ENCODE assay signal across 8 cellular contexts in genomic region chr2:127525692-127526141, GRCh38. TPM values are rescaled to one million over a fixed set of nuclear protein-coding genes. Genes with fewer than 3 reads are reported as not detected.
DNase-seq lines count a peak whose midpoint lies in the region; ATAC-seq, FAIRE-seq and TF ChIP-seq lines count a peak whose summit lies in the region.

No MANE protein-coding gene starts in this region.

- under 1% methylated on average over 19 of the region's 20 CpGs for WGBS in GM12878 (ENCODE audit: insufficient coverage, insufficient replicate concordance, low lambda C conversion rate, missing lambda C conversion rate)

- peak; percentile 32 for ATAC-seq in GM12878
- ATAC-seq in GM19397 (IDR thresholded peaks at IDR 0.05; ENCODE audit: unreplicated experiment), result no peak

- peak overlapping the region; percentile 92 for H3K9ac ChIP-seq in GM12878 (ENCODE audit: control insufficient read depth, insufficient read depth, low read length)
- peak overlapping the region; percentile 70 to 89 for H3K9ac ChIP-seq in kidney (ENCODE audit: low read length in 2 of 2)
- peak overlapping the region; percentile 94 to 95 for H3K9ac ChIP-seq in stomach smooth muscle (ENCODE audit: low read length in 2 of 2)

- TF ChIP-seq CTCF in GM12878 (IDR thresholded peaks at IDR 0.05 in 2 of 3, conservative IDR thresholded peaks at IDR 0.05 in 1 of 3; ENCODE audit: control insufficient read depth in 2 of 3, extremely low read depth in 1 of 3, insufficient read depth in 1 of 3, low read depth in 3 of 3, low read length in 3 of 3) (no peak), kidney (IDR thresholded peaks at IDR 0.05; ENCODE audit: borderline replicate concordance, extremely low read depth, insufficient read depth) (no peak)

- no peak for TF ChIP-seq POLR2A in GM12878 (IDR thresholded peaks at IDR 0.05; ENCODE audit: low read depth, low read length)

- peaks cover 27% of the 10 kb centered on the region for H3K4me1 Mint-ChIP-seq in activated CD4-positive, alpha-beta T cell treated with anti-CD3 and anti-CD28 coated beads, Interleukin-2, amount 10 ng/mL, durations not matched to agents 7 days and 5 days

- DNase-seq in activated CD4-positive, alpha-beta T cell treated with anti-CD3 and anti-CD28 coated beads, Interleukin-2, amount 10 ng/mL, durations not matched to agents 7 days and 5 days, result peak; percentile 21
- DNase-seq in activated CD4-positive, alpha-beta T cell treated with anti-CD3 and anti-CD28 coated beads for 48 hours, result no peak
- peak; percentile 40 for DNase-seq in NCI-H2227 treated with DMSO at 0.1 percent for 48 hours (lab: John Stamatoyannopoulos, UW)
- no peak for DNase-seq in GM12878 (ENCODE audit: low read depth, low spot score)
- DNase-seq in kidney, result no peak
- DNase-seq in effector CD4-positive, alpha-beta T cell, result no peak

- no peak for TF ChIP-seq EP300 in GM12878 (IDR thresholded peaks at IDR 0.05; ENCODE audit: borderline replicate concordance in 1 of 2, control insufficient read depth in 1 of 2, low read depth in 2 of 2, low read length in 2 of 2)

- TF ChIP-seq RAD21 in GM12878 (IDR thresholded peaks at IDR 0.05; ENCODE audit: insufficient read depth, low read depth, low read length), result no peak

- no peaks in the 10 kb centered on the region; the same call in 1 of the 2 replicates for H4K20me1 ChIP-seq in GM12878 (ENCODE audit: control insufficient read depth, insufficient read depth)

- H3K27ac ChIP-seq in GM12878 (ENCODE audit: control insufficient read depth, insufficient read depth), result peak overlapping the region; percentile 83
- H3K27ac ChIP-seq in kidney (ENCODE audit: low read depth in 2 of 2, low read length in 2 of 2), result peak overlapping the region; percentile 94 to 97
- H3K27ac ChIP-seq in stomach smooth muscle (ENCODE audit: low read length), result peak overlapping the region; percentile 96

- H3K4me3 ChIP-seq in GM12878 (peak overlapping the region; percentile 93), kidney (ENCODE audit: low read length in 2 of 2) (peak overlapping the region; percentile 93 to 98), stomach smooth muscle (ENCODE audit: low read length in 2 of 2) (peak overlapping the region; percentile 93 to 94)

- CTCF ChIA-PET in activated CD4-positive, alpha-beta T cell treated with anti-CD3 and anti-CD28 coated beads, Interleukin-2, amount 10 ng/mL, durations not matched to agents 7 days and 5 days (lab: Charles Lee), result interaction anchor here (0.7 to 1.1 kb wide), 3 partner anchors 13 to 320 kb away, joined by 3 to 5 read pairs (median 3); no protein-coding TSS in a partner anchor
- CTCF ChIA-PET in GM12878 (lab: Yijun Ruan, JAX), result interaction anchor here (1.0 to 1.8 kb wide), 5 partner anchors 12 to 66 kb away, joined by 3 to 10 read pairs (median 4); no protein-coding TSS in a partner anchor

- H3K27me3 Mint-ChIP-seq in activated CD4-positive, alpha-beta T cell treated with anti-CD3 and anti-CD28 coated beads, Interleukin-2, amount 10 ng/mL, durations not matched to agents 7 days and 5 days, result peaks cover 2% of the 10 kb centered on the region

- peaks cover 2 to 12% of the 10 kb centered on the region in 2 experiments; a peak in 2 of 4 replicates for H3K36me3 ChIP-seq in GM12878 (ENCODE audit: control insufficient read depth in 2 of 2, insufficient read depth in 2 of 2, low read length in 1 of 2)
- peaks cover 2 to 17% of the 10 kb centered on the region in 2 donors for H3K36me3 ChIP-seq in kidney (ENCODE audit: control insufficient read depth in 1 of 2, insufficient read depth in 2 of 2, low read length in 2 of 2)
- peaks cover 6 to 8% of the 10 kb centered on the region in 2 donors for H3K36me3 ChIP-seq in stomach smooth muscle (ENCODE audit: control insufficient read depth in 2 of 2, insufficient read depth in 2 of 2, low read length in 2 of 2)

- intact Hi-C loops in GM12878 (cut with micrococcal nuclease; ENCODE audit: unreplicated experiment) (loop anchor here (1.0 to 10.0 kb wide), 4 partner anchors 38 to 279 kb away; partner anchors contain the start of genes GPR17 and SFT2D3), kidney (cut with DNase I) (no loop called here)

- peak overlapping the region; percentile 95 for H3K4me3 Mint-ChIP-seq in activated CD4-positive, alpha-beta T cell treated with anti-CD3 and anti-CD28 coated beads, Interleukin-2, amount 10 ng/mL, durations not matched to agents 7 days and 5 days

- no peaks in the 10 kb centered on the region for H3K4me1 ChIP-seq in GM12878 (ENCODE audit: control insufficient read depth, insufficient read depth, low read length)
- peaks cover 8 to 10% of the 10 kb centered on the region in 2 donors for H3K4me1 ChIP-seq in kidney (ENCODE audit: control insufficient read depth in 1 of 2, insufficient read depth in 1 of 2, low read depth in 1 of 2, low read length in 2 of 2)
- peaks cover 17% of the 10 kb centered on the region for H3K4me1 ChIP-seq in stomach smooth muscle (ENCODE audit: control insufficient read depth, insufficient read depth, low read length)

- POLR2A ChIA-PET in activated CD4-positive, alpha-beta T cell treated with anti-CD3 and anti-CD28 coated beads, Interleukin-2, amount 10 ng/mL, durations not matched to agents 7 days and 5 days (lab: Charles Lee), result interaction anchor here (0.6 to 0.7 kb wide), 2 partner anchors 50 to 371 kb away, joined by 5 to 6 read pairs; no protein-coding TSS in a partner anchor
- POLR2A ChIA-PET in GM12878 (lab: Charles Lee), result interaction anchor here (0.9 to 1.3 kb wide), 3 partner anchors 11 to 38 kb away, joined by 4 to 8 read pairs (median 5); no protein-coding TSS in a partner anchor

- H2AFZ ChIP-seq in GM12878 (ENCODE audit: control insufficient read depth, low read depth, low read length), result peak overlapping the region; percentile 91

- SMC1A ChIA-PET in GM12878 (lab: Charles Lee; ENCODE audit: uncharacterized antibody, unreplicated experiment), result interaction anchor here (1.2 to 2.9 kb wide), 6 partner anchors 19 to 208 kb away, joined by 3 to 15 read pairs (median 4); no protein-coding TSS in a partner anchor

- H3K27ac Mint-ChIP-seq in activated CD4-positive, alpha-beta T cell treated with anti-CD3 and anti-CD28 coated beads, Interleukin-2, amount 10 ng/mL, durations not matched to agents 7 days and 5 days, result peak overlapping the region; percentile 91

- in situ Hi-C loops in GM12878 (cut with MboI), result no loop called here

- TSS peak; percentile 62 for BruUV-seq in GM12878 (replicated peaks; lab: Mats Ljungman, UMichigan)

- H3K9me3 ChIP-seq in GM12878 (replicated peaks; ENCODE audit: control insufficient read depth, insufficient read depth, low read length) (no peaks in the 10 kb centered on the region), kidney (ENCODE audit: control insufficient read depth in 1 of 2, low read length in 2 of 2) (no peaks in the 10 kb centered on the region), stomach smooth muscle (ENCODE audit: control insufficient read depth in 2 of 2, low read length in 2 of 2) (no peaks in the 10 kb centered on the region)

- peaks cover 18% of the 10 kb centered on the region for H3K36me3 Mint-ChIP-seq in activated CD4-positive, alpha-beta T cell treated with anti-CD3 and anti-CD28 coated beads, Interleukin-2, amount 10 ng/mL, durations not matched to agents 7 days and 5 days (ENCODE audit: low read depth)

- H3K27me3 ChIP-seq in GM12878 (replicated peaks in 1 of 2; ENCODE audit: control insufficient read depth in 2 of 2, insufficient read depth in 2 of 2, low read length in 1 of 2) (no peaks in the 10 kb centered on the region), stomach smooth muscle (ENCODE audit: control insufficient read depth in 1 of 2, insufficient read depth in 2 of 2, low read length in 2 of 2) (no peaks in the 10 kb centered on the region)

- FAIRE-seq in GM12878 (lab: Jason Lieb, UNC) (no peak), kidney (lab: Jason Lieb, UNC) (no peak)

- H3K79me2 ChIP-seq in GM12878 (ENCODE audit: control insufficient read depth, insufficient read depth, low read length), result peaks cover 46% of the 10 kb centered on the region

- peaks cover 2% of the 10 kb centered on the region for H3K9me3 Mint-ChIP-seq in activated CD4-positive, alpha-beta T cell treated with anti-CD3 and anti-CD28 coated beads, Interleukin-2, amount 10 ng/mL, durations not matched to agents 7 days and 5 days

- peak overlapping the region; percentile 36 for H3K4me2 ChIP-seq in GM12878 (ENCODE audit: control insufficient read depth, insufficient read depth)

- RAD21 ChIA-PET in GM12878 (lab: Charles Lee; ENCODE audit: unreplicated experiment), result interaction anchor here (1.9 to 2.0 kb wide), 2 partner anchors 38 to 49 kb away, joined by 8 to 15 read pairs; no protein-coding TSS in a partner anchor

RNA-seq across cellular contexts. Expression of gene IWS1, which starts 0.6 kb away (rescaled TPM):
- 10 to 100 TPM; 43.0 to 46.9 TPM for total RNA-seq in activated CD4-positive, alpha-beta T cell treated with anti-CD3 and anti-CD28 coated beads, Interleukin-2, amount 10 ng/mL, durations not matched to agents 7 days and 5 days
- 86.7 and 89.4 TPM in 2 replicates for total RNA-seq in GM12878 (2013; cell fraction: nucleolus; rRNA removed)
- 41.0 and 47.9 TPM in 2 replicates for total RNA-seq in GM12878 (2014; rRNA removed)
- total RNA-seq in GM12878 (2014; rRNA removed; fragmentation: Illumina TruSeq; extraction: Trizol), result 66.4 and 68.9 TPM in 2 replicates
- total RNA-seq in GM12878 (2021), result 43.8 and 45.9 TPM in 2 replicates
- 20.0 TPM for polyA plus RNA-seq in GM12878 (2011; ENCODE audit: low read depth)
- 48.6 and 68.4 TPM in 2 replicates for polyA plus RNA-seq in GM12878 (2011; rRNA removed)
- polyA plus RNA-seq in GM12878 (2011; cell fraction: cytosol; rRNA removed), result 20.2 and 21.2 TPM in 2 replicates
- 23.2 and 30.5 TPM in 2 replicates for polyA plus RNA-seq in GM12878 (2011; cell fraction: nucleus; rRNA removed)
- 33.5 and 36.2 TPM in 2 replicates for polyA plus RNA-seq in GM12878 (2012)
- 62.8 and 80.0 TPM in 2 replicates for polyA plus RNA-seq in GM12878 (2014; fragmentation: Illumina TruSeq; extraction: Trizol)
- 10 to 100 TPM; 21.9 to 34.2 TPM for polyA plus RNA-seq in GM12878 (2014; fragmentation: Nextera tagmentation; extraction: Ambion mirVana)
- 36.7 and 37.9 TPM in 2 replicates for polyA plus RNA-seq in GM12878 (2014; rRNA removed)
- 10 to 100 TPM; 45.6 to 53.7 TPM for polyA plus RNA-seq in GM12878 (2016; fragmentation: Nextera tagmentation; extraction: Ambion mirVana)
- polyA minus RNA-seq in GM12878 (2011; rRNA and poly(A)+ RNA removed), result 21.1 and 32.0 TPM in 2 replicates
- polyA minus RNA-seq in GM12878 (2011; cell fraction: cytosol; rRNA and poly(A)+ RNA removed), result 12.8 and 14.9 TPM in 2 replicates
- 14.6 and 27.6 TPM in 2 replicates for polyA minus RNA-seq in GM12878 (2011; cell fraction: nucleus; rRNA and poly(A)+ RNA removed)
- 35.8 TPM for total RNA-seq in kidney
- polyA plus RNA-seq in kidney (ENCODE audit: insufficient read depth, low read depth, low replicate concordance), result 29.8 TPM

RNA-seq across cellular contexts. Expression of gene MYO7B, which starts 9.8 kb away (rescaled TPM):
- under 1 TPM; 0.60 to 0.69 TPM for total RNA-seq in activated CD4-positive, alpha-beta T cell treated with anti-CD3 and anti-CD28 coated beads, Interleukin-2, amount 10 ng/mL, durations not matched to agents 7 days and 5 days
- total RNA-seq in GM12878 (2013; cell fraction: nucleolus; rRNA removed), result 7.6 and 14.2 TPM in 2 replicates
- total RNA-seq in GM12878 (2014; rRNA removed) (1.6 and 2.9 TPM in 2 replicates), GM12878 (2014; rRNA removed; fragmentation: Illumina TruSeq; extraction: Trizol) (1.6 and 2.2 TPM in 2 replicates), GM12878 (2021) (2.2 and 4.8 TPM in 2 replicates), kidney (11.0 TPM)
- 0.83 TPM for polyA plus RNA-seq in GM12878 (2011; ENCODE audit: low read depth)
- polyA plus RNA-seq in GM12878 (2011; rRNA removed) (0.09 and 0.23 TPM in 2 replicates), GM12878 (2014; fragmentation: Illumina TruSeq; extraction: Trizol) (0.51 and 1.4 TPM in 2 replicates), GM12878 (2014; fragmentation: Nextera tagmentation; extraction: Ambion mirVana) (under 1 TPM; 0.08 to 0.18 TPM), GM12878 (2014; rRNA removed) (1.9 and 2.3 TPM in 2 replicates), GM12878 (2016; fragmentation: Nextera tagmentation; extraction: Ambion mirVana) (under 1 TPM; 0.67 to 0.92 TPM), kidney (ENCODE audit: insufficient read depth, low read depth, low replicate concordance) (22.2 TPM)
- polyA plus RNA-seq in GM12878 (2011; cell fraction: cytosol; rRNA removed), result 0.18 and 0.30 TPM in 2 replicates
- 0.85 and 1.2 TPM in 2 replicates for polyA plus RNA-seq in GM12878 (2011; cell fraction: nucleus; rRNA removed)
- 1.2 and 2.3 TPM in 2 replicates for polyA plus RNA-seq in GM12878 (2012)
- 0.07 and 0.46 TPM in 2 replicates for polyA minus RNA-seq in GM12878 (2011; rRNA and poly(A)+ RNA removed)
- polyA minus RNA-seq in GM12878 (2011; cell fraction: cytosol; rRNA and poly(A)+ RNA removed), result 0.13 TPM in 1 of 2 replicates, not detected in the other
- 0.48 TPM in 2 replicates for polyA minus RNA-seq in GM12878 (2011; cell fraction: nucleus; rRNA and poly(A)+ RNA removed)

Comparison
In these comparisons a context has a peak if more than half of its experiments do, and no peak if none do; other contexts are left out.
1. DNase-seq: peak in activated CD4-positive, alpha-beta T cell treated with anti-CD3 and anti-CD28 coated beads, Interleukin-2, amount 10 ng/mL, durations not matched to agents 7 days and 5 days (single experiment) and NCI-H2227 treated with DMSO at 0.1 percent for 48 hours (single experiment); none in activated CD4-positive, alpha-beta T cell treated with anti-CD3 and anti-CD28 coated beads for 48 hours (single experiment), GM12878 (single experiment), kidney (single experiment) and effector CD4-positive, alpha-beta T cell (single experiment).
2. Peak in every context shown above with its lines, with median percentiles within 50 percentile points of each other: H3K27ac ChIP-seq, H3K4me3 ChIP-seq and H3K9ac ChIP-seq.